ENCODE assay signal across 1 cellular context in the genomic region with DNA sequence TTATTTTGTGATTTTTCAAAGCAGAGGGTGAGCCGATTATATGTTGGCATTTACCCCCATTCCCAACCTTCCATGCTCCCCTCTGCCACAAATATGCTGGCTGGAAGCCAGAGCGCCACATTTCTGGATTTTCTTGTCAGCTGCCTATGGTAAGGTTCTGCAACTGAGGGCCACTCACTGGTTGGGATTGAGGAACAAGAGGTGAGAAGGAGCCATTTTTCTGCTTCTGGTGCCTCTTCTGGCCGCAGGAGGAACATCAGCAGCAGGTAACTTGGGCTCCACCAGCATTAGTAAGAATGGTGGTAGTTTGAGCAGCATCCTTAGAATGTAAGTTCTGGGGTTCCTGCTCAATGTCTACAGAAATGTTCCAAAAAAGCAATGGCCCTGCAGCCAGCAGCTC.
TF ChIP-seq lines count a peak whose summit lies in the region.

No MANE protein-coding gene starts in this region.

TF ChIP-seq in SK-N-SH treated with all-trans-retinoic acid at 6 μM for 48 hours, 23 proteins besides CTCF, POLR2A, EP300 and RAD21 (continued from another document):
- TF ChIP-seq TSHZ2 (CRISPR knock-in tag; IDR thresholded peaks at IDR 0.05): no peak
- no peak for TF ChIP-seq ESRRG (CRISPR knock-in tag; IDR thresholded peaks at IDR 0.05)
- no peak for TF ChIP-seq SNAI2 (CRISPR knock-in tag; IDR thresholded peaks at IDR 0.05)
